In the genomic region with DNA sequence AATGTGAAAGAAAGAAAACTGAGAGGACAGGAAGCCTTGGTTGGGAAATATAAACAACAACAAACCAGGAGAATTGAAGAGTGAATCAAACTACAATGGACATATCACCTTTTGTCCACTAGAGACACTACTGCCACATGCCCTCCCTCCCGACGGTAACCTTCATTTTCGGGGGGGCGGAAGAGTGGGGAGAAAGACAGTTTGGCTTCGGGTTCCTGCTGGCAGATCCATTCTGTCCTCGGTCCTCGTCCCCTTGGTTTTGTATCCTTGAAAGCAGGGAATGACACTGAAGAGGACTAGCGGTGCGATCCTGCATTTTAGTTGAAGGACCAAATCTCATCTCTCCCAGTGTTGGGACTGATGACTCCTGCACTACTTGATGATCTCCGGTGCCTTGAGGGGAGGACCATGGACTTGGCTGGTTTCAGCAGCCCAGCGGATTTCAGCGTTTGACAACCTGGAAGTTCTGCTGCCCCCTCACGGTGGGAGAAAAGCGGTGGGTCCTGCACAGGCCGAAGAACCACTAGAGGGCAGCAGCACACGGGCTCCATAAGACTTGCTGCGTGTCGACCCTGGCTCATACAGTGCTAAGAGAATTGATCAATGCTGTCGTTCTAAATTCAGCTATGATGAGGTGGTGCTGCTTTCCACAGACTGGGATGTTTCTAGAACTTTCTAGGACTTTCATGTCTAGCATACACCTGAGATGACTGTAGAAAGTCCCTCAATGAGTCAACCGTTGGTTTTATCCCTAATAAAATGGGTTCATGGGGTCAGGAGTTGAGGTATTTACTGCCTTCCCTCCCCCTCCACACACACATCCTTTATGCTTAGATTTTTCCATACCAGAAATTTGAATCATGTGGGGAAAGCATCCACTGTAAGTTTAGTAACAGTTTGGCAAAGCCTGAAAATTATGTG, we compare ENCODE assay signal across 1 cellular context.
A peak's percentile ranks its signal among the peaks of the same experiment; 100 is the strongest.
TF ChIP-seq lines count a peak whose summit lies in the region.

No MANE protein-coding gene starts in this region.

TF ChIP-seq in K562, 482 proteins besides CTCF, POLR2A, EP300 and RAD21 (continued from another document and continues in another):
- TF ChIP-seq, protein P1, sequence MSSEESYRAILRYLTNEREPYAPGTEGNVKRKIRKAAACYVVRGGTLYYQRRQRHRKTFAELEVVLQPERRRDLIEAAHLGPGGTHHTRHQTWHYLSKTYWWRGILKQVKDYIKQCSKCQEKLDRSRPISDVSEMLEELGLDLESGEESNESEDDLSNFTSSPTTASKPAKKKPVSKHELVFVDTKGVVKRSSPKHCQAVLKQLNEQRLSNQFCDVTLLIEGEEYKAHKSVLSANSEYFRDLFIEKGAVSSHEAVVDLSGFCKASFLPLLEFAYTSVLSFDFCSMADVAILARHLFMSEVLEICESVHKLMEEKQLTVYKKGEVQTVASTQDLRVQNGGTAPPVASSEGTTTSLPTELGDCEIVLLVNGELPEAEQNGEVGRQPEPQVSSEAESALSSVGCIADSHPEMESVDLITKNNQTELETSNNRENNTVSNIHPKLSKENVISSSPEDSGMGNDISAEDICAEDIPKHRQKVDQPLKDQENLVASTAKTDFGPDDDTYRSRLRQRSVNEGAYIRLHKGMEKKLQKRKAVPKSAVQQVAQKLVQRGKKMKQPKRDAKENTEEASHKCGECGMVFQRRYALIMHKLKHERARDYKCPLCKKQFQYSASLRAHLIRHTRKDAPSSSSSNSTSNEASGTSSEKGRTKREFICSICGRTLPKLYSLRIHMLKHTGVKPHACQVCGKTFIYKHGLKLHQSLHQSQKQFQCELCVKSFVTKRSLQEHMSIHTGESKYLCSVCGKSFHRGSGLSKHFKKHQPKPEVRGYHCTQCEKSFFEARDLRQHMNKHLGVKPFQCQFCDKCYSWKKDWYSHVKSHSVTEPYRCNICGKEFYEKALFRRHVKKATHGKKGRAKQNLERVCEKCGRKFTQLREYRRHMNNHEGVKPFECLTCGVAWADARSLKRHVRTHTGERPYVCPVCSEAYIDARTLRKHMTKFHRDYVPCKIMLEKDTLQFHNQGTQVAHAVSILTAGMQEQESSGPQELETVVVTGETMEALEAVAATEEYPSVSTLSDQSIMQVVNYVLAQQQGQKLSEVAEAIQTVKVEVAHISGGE (CRISPR knock-in tag; IDR thresholded peaks at IDR 0.05): peak in 1 of 3 experiments; percentile 57; a peak in 1 of 6 replicates
- TF ChIP-seq HMG20A (CRISPR knock-in tag; conservative IDR thresholded peaks at IDR 0.05) (no peak), ESRRB (CRISPR knock-in tag; IDR thresholded peaks at IDR 0.05; ENCODE audit: borderline replicate concordance) (0 out of 2 replicates have a peak, but pooled peaks have one; percentile 55), TRIM24 (IDR thresholded peaks at IDR 0.05) (peak; percentile 26 to 65; a peak in 3 of 4 replicates), KLF1 (tag; IDR thresholded peaks at IDR 0.05) (no peak), SRSF1 (IDR thresholded peaks at IDR 0.05; ENCODE audit: low read depth, low read length) (no peak), HDAC3 (IDR thresholded peaks at IDR 0.05; ENCODE audit: borderline replicate concordance, partially characterized antibody) (no peak), DNMT1 (IDR thresholded peaks at IDR 0.05) (no peak), CBX1 (IDR thresholded peaks at IDR 0.05; ENCODE audit: low read depth) (0 out of 2 replicates have a peak, but pooled peaks have one; percentile 20), HDAC6 (IDR thresholded peaks at IDR 0.05; ENCODE audit: low read depth, low read length) (no peak), POLR3A (IDR thresholded peaks at IDR 0.05; ENCODE audit: borderline replicate concordance, extremely low read depth, insufficient read depth, insufficient read length) (peak; percentile 13), POLR2H (tag; IDR thresholded peaks at IDR 0.05; ENCODE audit: low read depth) (no peak), ZC3H8 (IDR thresholded peaks at IDR 0.05) (no peak), ZKSCAN8 (CRISPR knock-in tag; IDR thresholded peaks at IDR 0.05) (no peak), CBFA2T2 (conservative IDR thresholded peaks at IDR 0.05) (no peak), ZNF79 (CRISPR knock-in tag; IDR thresholded peaks at IDR 0.05; ENCODE audit: low read depth) (no peak), TARDBP (IDR thresholded peaks at IDR 0.05) (peak; percentile 58; the same call in 1 of the 2 replicates), ZNF212 (CRISPR knock-in tag; IDR thresholded peaks at IDR 0.05) (no peak), ESRRA (IDR thresholded peaks at IDR 0.05; ENCODE audit: borderline replicate concordance, low read depth) (peak; percentile 78), MECOM (CRISPR knock-in tag; IDR thresholded peaks at IDR 0.05) (peak; percentile 59; the same call in 1 of the 2 replicates), PHF8 (IDR thresholded peaks at IDR 0.05; ENCODE audit: borderline replicate concordance, low read length) (peak; percentile 23; the same call in 1 of the 2 replicates), SMARCA4 (IDR thresholded peaks at IDR 0.05) (0 out of 2 replicates have a peak, but pooled peaks have one; percentile 52)
- TF ChIP-seq, protein P2, sequence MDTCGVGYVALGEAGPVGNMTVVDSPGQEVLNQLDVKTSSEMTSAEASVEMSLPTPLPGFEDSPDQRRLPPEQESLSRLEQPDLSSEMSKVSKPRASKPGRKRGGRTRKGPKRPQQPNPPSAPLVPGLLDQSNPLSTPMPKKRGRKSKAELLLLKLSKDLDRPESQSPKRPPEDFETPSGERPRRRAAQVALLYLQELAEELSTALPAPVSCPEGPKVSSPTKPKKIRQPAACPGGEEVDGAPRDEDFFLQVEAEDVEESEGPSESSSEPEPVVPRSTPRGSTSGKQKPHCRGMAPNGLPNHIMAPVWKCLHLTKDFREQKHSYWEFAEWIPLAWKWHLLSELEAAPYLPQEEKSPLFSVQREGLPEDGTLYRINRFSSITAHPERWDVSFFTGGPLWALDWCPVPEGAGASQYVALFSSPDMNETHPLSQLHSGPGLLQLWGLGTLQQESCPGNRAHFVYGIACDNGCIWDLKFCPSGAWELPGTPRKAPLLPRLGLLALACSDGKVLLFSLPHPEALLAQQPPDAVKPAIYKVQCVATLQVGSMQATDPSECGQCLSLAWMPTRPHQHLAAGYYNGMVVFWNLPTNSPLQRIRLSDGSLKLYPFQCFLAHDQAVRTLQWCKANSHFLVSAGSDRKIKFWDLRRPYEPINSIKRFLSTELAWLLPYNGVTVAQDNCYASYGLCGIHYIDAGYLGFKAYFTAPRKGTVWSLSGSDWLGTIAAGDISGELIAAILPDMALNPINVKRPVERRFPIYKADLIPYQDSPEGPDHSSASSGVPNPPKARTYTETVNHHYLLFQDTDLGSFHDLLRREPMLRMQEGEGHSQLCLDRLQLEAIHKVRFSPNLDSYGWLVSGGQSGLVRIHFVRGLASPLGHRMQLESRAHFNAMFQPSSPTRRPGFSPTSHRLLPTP (IDR thresholded peaks at IDR 0.05; ENCODE audit: borderline replicate concordance, extremely low read depth, insufficient read length): no peak
- TF ChIP-seq, protein P3, sequence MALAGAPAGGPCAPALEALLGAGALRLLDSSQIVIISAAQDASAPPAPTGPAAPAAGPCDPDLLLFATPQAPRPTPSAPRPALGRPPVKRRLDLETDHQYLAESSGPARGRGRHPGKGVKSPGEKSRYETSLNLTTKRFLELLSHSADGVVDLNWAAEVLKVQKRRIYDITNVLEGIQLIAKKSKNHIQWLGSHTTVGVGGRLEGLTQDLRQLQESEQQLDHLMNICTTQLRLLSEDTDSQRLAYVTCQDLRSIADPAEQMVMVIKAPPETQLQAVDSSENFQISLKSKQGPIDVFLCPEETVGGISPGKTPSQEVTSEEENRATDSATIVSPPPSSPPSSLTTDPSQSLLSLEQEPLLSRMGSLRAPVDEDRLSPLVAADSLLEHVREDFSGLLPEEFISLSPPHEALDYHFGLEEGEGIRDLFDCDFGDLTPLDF (CRISPR knock-in tag; IDR thresholded peaks at IDR 0.05): no peak; the same call in none of the 2 replicates
- TF ChIP-seq, protein P4, sequence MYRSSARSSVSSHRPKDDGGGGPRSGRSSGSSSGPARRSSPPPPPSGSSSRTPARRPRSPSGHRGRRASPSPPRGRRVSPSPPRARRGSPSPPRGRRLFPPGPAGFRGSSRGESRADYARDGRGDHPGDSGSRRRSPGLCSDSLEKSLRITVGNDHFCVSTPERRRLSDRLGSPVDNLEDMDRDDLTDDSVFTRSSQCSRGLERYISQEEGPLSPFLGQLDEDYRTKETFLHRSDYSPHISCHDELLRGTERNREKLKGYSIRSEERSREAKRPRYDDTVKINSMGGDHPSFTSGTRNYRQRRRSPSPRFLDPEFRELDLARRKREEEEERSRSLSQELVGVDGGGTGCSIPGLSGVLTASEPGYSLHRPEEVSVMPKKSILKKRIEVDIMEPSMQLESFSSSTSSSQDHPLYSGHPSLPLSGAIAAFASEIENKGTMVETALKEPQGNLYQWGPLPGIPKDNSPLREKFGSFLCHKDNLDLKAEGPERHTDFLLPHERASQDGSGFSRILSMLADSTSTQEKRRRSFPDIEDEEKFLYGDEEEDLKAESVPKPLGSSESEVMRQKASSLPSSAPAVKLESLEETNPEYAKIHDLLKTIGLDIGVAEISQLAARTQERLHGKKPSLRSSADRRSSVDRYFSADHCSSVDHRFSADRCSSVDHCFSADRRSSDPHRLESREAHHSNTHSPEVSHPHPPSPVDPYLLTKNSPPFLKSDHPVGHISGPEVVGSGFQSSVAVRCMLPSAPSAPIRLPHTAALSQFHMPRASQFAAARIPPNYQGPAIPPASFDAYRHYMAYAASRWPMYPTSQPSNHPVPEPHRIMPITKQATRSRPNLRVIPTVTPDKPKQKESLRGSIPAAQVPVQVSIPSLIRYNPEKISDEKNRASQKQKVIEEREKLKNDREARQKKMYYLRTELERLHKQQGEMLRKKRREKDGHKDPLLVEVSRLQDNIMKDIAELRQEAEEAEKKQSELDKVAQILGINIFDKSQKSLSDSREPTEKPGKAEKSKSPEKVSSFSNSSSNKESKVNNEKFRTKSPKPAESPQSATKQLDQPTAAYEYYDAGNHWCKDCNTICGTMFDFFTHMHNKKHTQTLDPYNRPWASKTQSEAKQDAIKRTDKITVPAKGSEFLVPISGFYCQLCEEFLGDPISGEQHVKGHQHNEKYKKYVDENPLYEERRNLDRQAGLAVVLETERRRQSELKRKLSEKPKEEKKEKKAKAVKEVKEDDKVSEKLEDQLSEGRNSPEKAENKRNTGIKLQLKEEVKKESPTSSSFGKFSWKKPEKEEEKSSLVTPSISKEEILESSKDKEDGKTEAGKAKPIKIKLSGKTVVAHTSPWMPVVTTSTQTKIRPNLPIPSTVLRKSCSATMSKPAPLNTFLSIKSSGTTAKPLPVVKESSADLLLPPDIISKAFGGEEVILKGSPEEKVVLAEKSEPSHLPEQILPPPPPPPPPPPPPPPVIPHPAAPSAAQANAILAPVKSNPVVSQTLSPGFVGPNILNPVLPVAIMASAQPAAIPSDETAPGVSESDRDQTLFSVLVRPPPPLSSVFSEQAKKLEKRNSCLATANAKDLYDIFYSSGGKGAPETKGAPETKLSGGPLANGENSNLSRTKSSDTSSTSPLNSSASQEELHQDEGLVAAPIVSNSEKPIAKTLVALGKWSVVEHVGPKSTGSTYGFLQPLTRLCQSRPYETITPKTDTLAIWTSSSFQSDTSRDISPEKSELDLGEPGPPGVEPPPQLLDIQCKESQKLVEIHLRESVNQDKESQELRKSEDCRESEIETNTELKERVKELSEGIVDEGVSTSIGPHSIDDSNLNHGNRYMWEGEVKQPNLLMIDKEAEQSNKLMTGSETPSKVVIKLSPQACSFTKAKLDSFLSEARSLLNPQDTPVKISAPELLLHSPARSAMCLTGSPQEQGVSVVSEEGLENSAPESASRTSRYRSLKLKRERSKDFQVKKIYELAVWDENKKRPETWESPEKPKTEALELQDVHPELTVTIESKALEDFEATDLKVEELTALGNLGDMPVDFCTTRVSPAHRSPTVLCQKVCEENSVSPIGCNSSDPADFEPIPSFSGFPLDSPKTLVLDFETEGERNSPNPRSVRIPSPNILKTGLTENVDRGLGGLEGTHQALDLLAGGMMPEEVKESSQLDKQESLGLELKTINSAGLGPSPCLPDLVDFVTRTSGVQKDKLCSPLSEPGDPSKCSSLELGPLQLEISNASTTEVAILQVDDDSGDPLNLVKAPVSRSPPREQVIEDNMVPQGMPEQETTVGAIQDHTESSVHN (IDR thresholded peaks at IDR 0.05; ENCODE audit: borderline replicate concordance in 1 of 2, low read depth in 1 of 2): no peak
- TF ChIP-seq, protein P5, sequence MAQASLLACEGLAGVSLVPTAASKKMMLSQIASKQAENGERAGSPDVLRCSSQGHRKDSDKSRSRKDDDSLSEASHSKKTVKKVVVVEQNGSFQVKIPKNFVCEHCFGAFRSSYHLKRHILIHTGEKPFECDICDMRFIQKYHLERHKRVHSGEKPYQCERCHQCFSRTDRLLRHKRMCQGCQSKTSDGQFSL (CRISPR knock-in tag; IDR thresholded peaks at IDR 0.05): 0 out of 2 replicates have a peak, but pooled peaks have one; percentile 25
- TF ChIP-seq, protein P5 (tag; IDR thresholded peaks at IDR 0.05): peak in 1 of 2 experiments; percentile 32; a peak in 1 of 4 replicates
- TF ChIP-seq, protein P6, sequence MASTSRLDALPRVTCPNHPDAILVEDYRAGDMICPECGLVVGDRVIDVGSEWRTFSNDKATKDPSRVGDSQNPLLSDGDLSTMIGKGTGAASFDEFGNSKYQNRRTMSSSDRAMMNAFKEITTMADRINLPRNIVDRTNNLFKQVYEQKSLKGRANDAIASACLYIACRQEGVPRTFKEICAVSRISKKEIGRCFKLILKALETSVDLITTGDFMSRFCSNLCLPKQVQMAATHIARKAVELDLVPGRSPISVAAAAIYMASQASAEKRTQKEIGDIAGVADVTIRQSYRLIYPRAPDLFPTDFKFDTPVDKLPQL (IDR thresholded peaks at IDR 0.05; ENCODE audit: extremely low read depth, insufficient read length): no peak
- TF ChIP-seq, protein P7, sequence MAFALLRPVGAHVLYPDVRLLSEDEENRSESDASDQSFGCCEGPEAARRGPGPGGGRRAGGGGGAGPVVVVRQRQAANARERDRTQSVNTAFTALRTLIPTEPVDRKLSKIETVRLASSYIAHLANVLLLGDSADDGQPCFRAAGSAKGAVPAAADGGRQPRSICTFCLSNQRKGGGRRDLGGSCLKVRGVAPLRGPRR (CRISPR knock-in tag; IDR thresholded peaks at IDR 0.05): no peak
- TF ChIP-seq, protein P8, sequence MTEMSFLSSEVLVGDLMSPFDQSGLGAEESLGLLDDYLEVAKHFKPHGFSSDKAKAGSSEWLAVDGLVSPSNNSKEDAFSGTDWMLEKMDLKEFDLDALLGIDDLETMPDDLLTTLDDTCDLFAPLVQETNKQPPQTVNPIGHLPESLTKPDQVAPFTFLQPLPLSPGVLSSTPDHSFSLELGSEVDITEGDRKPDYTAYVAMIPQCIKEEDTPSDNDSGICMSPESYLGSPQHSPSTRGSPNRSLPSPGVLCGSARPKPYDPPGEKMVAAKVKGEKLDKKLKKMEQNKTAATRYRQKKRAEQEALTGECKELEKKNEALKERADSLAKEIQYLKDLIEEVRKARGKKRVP (CRISPR knock-in tag; IDR thresholded peaks at IDR 0.05): 0 out of 2 replicates have a peak, but pooled peaks have one; percentile 18
- TF ChIP-seq, protein P9, sequence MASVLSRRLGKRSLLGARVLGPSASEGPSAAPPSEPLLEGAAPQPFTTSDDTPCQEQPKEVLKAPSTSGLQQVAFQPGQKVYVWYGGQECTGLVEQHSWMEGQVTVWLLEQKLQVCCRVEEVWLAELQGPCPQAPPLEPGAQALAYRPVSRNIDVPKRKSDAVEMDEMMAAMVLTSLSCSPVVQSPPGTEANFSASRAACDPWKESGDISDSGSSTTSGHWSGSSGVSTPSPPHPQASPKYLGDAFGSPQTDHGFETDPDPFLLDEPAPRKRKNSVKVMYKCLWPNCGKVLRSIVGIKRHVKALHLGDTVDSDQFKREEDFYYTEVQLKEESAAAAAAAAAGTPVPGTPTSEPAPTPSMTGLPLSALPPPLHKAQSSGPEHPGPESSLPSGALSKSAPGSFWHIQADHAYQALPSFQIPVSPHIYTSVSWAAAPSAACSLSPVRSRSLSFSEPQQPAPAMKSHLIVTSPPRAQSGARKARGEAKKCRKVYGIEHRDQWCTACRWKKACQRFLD (CRISPR knock-in tag; IDR thresholded peaks at IDR 0.05): 0 out of 2 replicates have a peak, but pooled peaks have one; percentile 20
